Comparison of ENCODE assay signal across 8 cellular contexts in genomic region chr7:116953372-116953726, GRCh38. TPM values are rescaled to one million over a fixed set of nuclear protein-coding genes. Genes with fewer than 3 reads are reported as not detected.
A peak's percentile ranks its signal among the peaks of the same experiment; 100 is the strongest.
DNase-seq lines count a peak whose midpoint lies in the region; ATAC-seq lines count a peak whose summit lies in the region.

TSS of gene ST7 (plus strand) at chr7:116953501. CDS start at chr7:116953541, 40 bp downstream.

- peak; percentile 14 for ATAC-seq in GM18858 (IDR thresholded peaks at IDR 0.05; ENCODE audit: unreplicated experiment)
- peak; percentile 27 for ATAC-seq in HG03097 (IDR thresholded peaks at IDR 0.05; ENCODE audit: low FRiP score, unreplicated experiment)
- ATAC-seq in effector memory CD8-positive, alpha-beta T cell (replicated peaks): peak; percentile 87

- H3K36me3 ChIP-seq in ACC112 (ENCODE audit: insufficient read depth, low read length): no peaks in the 10 kb centered on the region; the same call in 1 of the 2 replicates

- H2AFZ ChIP-seq in ACC112 (ENCODE audit: low read length, unreplicated experiment): peak within 1 kb of the TSS; percentile 93

- peak within 1 kb of the TSS; percentile 83 to 84 for H3K4me3 Mint-ChIP-seq in effector memory CD8-positive, alpha-beta T cell

- H3K9me3 Mint-ChIP-seq in effector memory CD8-positive, alpha-beta T cell: no peaks in the 10 kb centered on the region

- peaks cover 10 to 13% of the 10 kb centered on the region in 2 donors for H3K4me1 Mint-ChIP-seq in effector memory CD8-positive, alpha-beta T cell (ENCODE audit: low read depth in 2 of 2)

- H3K27ac ChIP-seq in ACC112 (ENCODE audit: low read depth, low read length): peak within 1 kb of the TSS; percentile 88

- H3K4me1 ChIP-seq in ACC112 (ENCODE audit: control insufficient read depth, insufficient read depth, low read length, unreplicated experiment): peaks cover 25% of the 10 kb centered on the region

- POLR2A ChIA-PET in activated CD8-positive, alpha-beta memory T cell treated with anti-CD3 and anti-CD28 coated beads for 36 hours (lab: Charles Lee): no interaction called here

- DNase-seq in NCI-H510A treated with DMSO at 0.1 percent for 48 hours (lab: John Stamatoyannopoulos, UW): peak; percentile 63
- DNase-seq in effector memory CD8-positive, alpha-beta T cell: peak; percentile 51 to 68 (median 57)
- DNase-seq in mesenteric fat pad (ENCODE audit: low spot score): no peak
- DNase-seq in stimulated activated CD8-positive, alpha-beta memory T cell treated with anti-CD3 and anti-CD28 coated beads, Interleukin-12 subunit alpha, Interleukin-12 subunit beta, amount 100 ng/mL, for 4 hours (ENCODE audit: low read depth): peak; percentile 55

- H3K27ac Mint-ChIP-seq in effector memory CD8-positive, alpha-beta T cell: peak within 1 kb of the TSS; percentile 78

- H3K36me3 Mint-ChIP-seq in effector memory CD8-positive, alpha-beta T cell (ENCODE audit: insufficient read depth): peaks cover 7% of the 10 kb centered on the region

- no peaks in the 10 kb centered on the region for H3K27me3 ChIP-seq in ACC112 (ENCODE audit: insufficient read depth, low read length)

- H3K27me3 Mint-ChIP-seq in effector memory CD8-positive, alpha-beta T cell: no peaks in the 10 kb centered on the region

- CTCF ChIA-PET in activated CD8-positive, alpha-beta memory T cell treated with anti-CD3 and anti-CD28 coated beads for 36 hours (lab: Charles Lee): interaction anchor here (1.0 to 1.5 kb wide), 2 partner anchors 21 to 171 kb away, joined by 4 to 5 read pairs; no protein-coding TSS in a partner anchor

- H3K4me3 ChIP-seq in ACC112 (ENCODE audit: low read depth, low read length): peak within 1 kb of the TSS; percentile 90

- H3K79me2 ChIP-seq in ACC112 (ENCODE audit: control insufficient read depth, insufficient read depth, low read length, unreplicated experiment): peaks cover 35% of the 10 kb centered on the region

RNA-seq across cellular contexts. Expression of gene ST7, which starts in this region (rescaled TPM):
- 10 to 100 TPM; 13.2 to 14.1 TPM for total RNA-seq in activated CD8-positive, alpha-beta memory T cell treated with anti-CD3 and anti-CD28 coated beads for 36 hours
- total RNA-seq in mesenteric fat pad: 17.3 TPM

Comparison
In these comparisons a context has a peak if more than half of its experiments do, and no peak if none do; other contexts are left out.
1. ATAC-seq: peak in every context shown above with its lines; median percentile 87 in effector memory CD8-positive, alpha-beta T cell; 27 in HG03097; 14 in GM18858.